In the genomic region with DNA sequence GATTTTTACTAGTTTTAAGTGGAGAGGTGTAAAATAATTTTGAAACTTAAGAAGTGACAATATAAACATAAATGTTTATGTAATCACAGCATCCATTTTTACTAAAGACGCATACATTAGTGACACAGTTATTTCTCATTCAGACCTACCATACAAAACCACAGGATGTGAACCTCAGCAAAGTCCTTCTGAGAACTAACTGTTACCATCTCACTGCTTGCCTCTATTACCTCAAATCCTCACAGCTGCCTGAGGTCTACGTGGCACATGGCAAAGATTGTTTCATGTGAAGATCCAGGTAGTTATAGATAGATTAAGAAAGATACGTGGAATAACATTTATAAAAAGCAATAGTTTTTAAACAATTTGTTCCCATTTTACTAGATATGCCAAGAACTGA, we compare ENCODE assay signal across 34 cellular contexts.
"Had no signal": no experiment of that assay in that cellular context is flagged by ENCODE, and none has a peak within 500 bp of the region (broad histone marks: within the 10 kb centered on the region; RNA-seq: fewer than 3 reads in every experiment).

No MANE protein-coding gene starts in this region.

- DNase-seq: Karpas-422, Kasumi-1, MG63, MM.1S, MV-4-11, NCI-H1048, NCI-H1092, NCI-H1092 treated with DMSO at 0.1 percent for 48 hours, NCI-H1105, NCI-H1105 treated with DMSO at 0.1 percent for 48 hours, NCI-H1417, NCI-H1417 treated with DMSO at 0.1 percent for 48 hours, NCI-H1436, NCI-H1436 treated with DMSO at 0.1 percent for 48 hours, NCI-H146, NCI-H1694, NCI-H1694 treated with DMSO at 0.1 percent for 48 hours, NCI-H187, NCI-H187 treated with DMSO at 0.1 percent for 48 hours, NCI-H1930, NCI-H2029, NCI-H2029 treated with DMSO at 0.1 percent for 48 hours, NCI-H2081, NCI-H2081 treated with DMSO at 0.1 percent for 48 hours, NCI-H2107, NCI-H2171, NCI-H2171 treated with DMSO at 0.1 percent for 48 hours, NCI-H2227 treated with DMSO at 0.1 percent for 48 hours, NCI-H226, NCI-H345, NCI-H446, NCI-H446 treated with DMSO at 0.1 percent for 48 hours, NCI-H510A, NCI-H510A treated with DMSO at 0.1 percent for 48 hours had no signal

- H3K4me3 ChIP-seq: MG63 had no signal

- H3K27me3 ChIP-seq: MG63 had no signal

- H3K9me3 ChIP-seq: MG63 had no signal

- H3K36me3 ChIP-seq: MG63 had no signal
